In genomic region chr6:30880563-30881252, GRCh38 we compare ENCODE assay signal across 12 cellular contexts. TPM values are rescaled to one million over a fixed set of nuclear protein-coding genes. Genes with fewer than 3 reads are reported as not detected.
A peak's percentile ranks its signal among the peaks of the same experiment; 100 is the strongest.
DNase-seq lines count a peak whose midpoint lies in the region; ATAC-seq and TF ChIP-seq lines count a peak whose summit lies in the region.
"Had no signal": no experiment of that assay in that cellular context is flagged by ENCODE, and none has a peak within 500 bp of the region (broad histone marks: within the 10 kb centered on the region; RNA-seq: fewer than 3 reads in every experiment).

No MANE protein-coding gene starts in this region.

- no peak for TF ChIP-seq POLR2A in prostate gland (IDR thresholded peaks at IDR 0.05)
- no peak for TF ChIP-seq POLR2A in gastrocnemius medialis (IDR thresholded peaks at IDR 0.05)

- CTCF ChIA-PET in RWPE1 (lab: Yijun Ruan, JAX) = interaction anchor here (0.5 to 2.7 kb wide), 4 partner anchors 43 to 199 kb away, joined by 3 to 15 read pairs (median 4); no protein-coding TSS in a partner anchor

- 51% methylated on average over 16 of the region's 16 CpGs for WGBS in prostate gland

- H3K4me3 ChIP-seq in iPS-18c (ENCODE audit: insufficient read depth, low read depth, low read length) (peak overlapping the region; percentile 42), prostate gland (no peak overlapping the region), gastrocnemius medialis (no peak overlapping the region)

- no peaks in the 10 kb centered on the region for H3K27me3 ChIP-seq in prostate gland (replicated peaks; ENCODE audit: insufficient read depth)
- no peaks in the 10 kb centered on the region for H3K27me3 ChIP-seq in gastrocnemius medialis

- intact Hi-C loops in prostate gland (cut with DNase I) = loop anchor here (5.0 kb wide), 1 partner anchor 203 kb away; no protein-coding TSS in a partner anchor
- intact Hi-C loops in gastrocnemius medialis (cut with DNase I; ENCODE audit: low total_unique reads) = loop anchor here (5.0 kb wide), 1 partner anchor 193 kb away; the partner anchor contains the start of gene PPP1R18

- no peaks in the 10 kb centered on the region for H3K9me3 ChIP-seq in iPS-18c (ENCODE audit: control insufficient read depth, insufficient read depth, low read length)
- H3K9me3 ChIP-seq in prostate gland = no peaks in the 10 kb centered on the region
- H3K9me3 ChIP-seq in gastrocnemius medialis = no peaks in the 10 kb centered on the region

- H3K27ac ChIP-seq in RWPE1 = peak overlapping the region; percentile 99
- peak overlapping the region; percentile 93 to 96 for H3K27ac ChIP-seq in prostate gland
- H3K27ac ChIP-seq in gastrocnemius medialis = peak overlapping the region in 2 of 4 donors; percentile 79 to 91

- no peaks in the 10 kb centered on the region for H3K36me3 ChIP-seq in prostate gland
- no peaks in the 10 kb centered on the region for H3K36me3 ChIP-seq in gastrocnemius medialis

- DNase-seq in GM10266 (ENCODE audit: extremely low spot score) (peak; percentile 7), RWPE1 (ENCODE audit: low spot score) (no peak), prostate gland (ENCODE audit: low spot score) (no peak), gastrocnemius medialis (no peak)
- no peak for DNase-seq in stimulated activated naive CD8-positive, alpha-beta T cell treated with anti-CD3 and anti-CD28 coated beads, Interleukin-15, Interleukin-2, amounts not matched to agents 100 U/mL and 50 U/mL, for 24 hours
- DNase-seq: NCI-H510A treated with DMSO at 0.1 percent for 48 hours; small intestine; stimulated activated naive CD8-positive, alpha-beta T cell treated with anti-CD3 and anti-CD28 coated beads, Interleukin-15, amount 100 ng/mL, for 72 hours; T-helper 9 cell had no signal

- POLR2A ChIA-PET in RWPE1 (lab: Yijun Ruan, JAX; ENCODE audit: low non-redundant PET) = no interaction called here

- H3K4me1 ChIP-seq in prostate gland (replicated peaks) (peaks cover 19% of the 10 kb centered on the region), gastrocnemius medialis (peaks cover 43 to 49% of the 10 kb centered on the region in 2 donors)

- TF ChIP-seq CTCF in GM10266 (IDR thresholded peaks at IDR 0.05; ENCODE audit: control insufficient read depth, insufficient read depth, low read depth, missing control alignments) = no peak
- TF ChIP-seq CTCF in RWPE1 (conservative IDR thresholded peaks at IDR 0.05; ENCODE audit: low read depth) = no peak
- no peak for TF ChIP-seq CTCF in prostate gland (IDR thresholded peaks at IDR 0.05)
- no peak for TF ChIP-seq CTCF in gastrocnemius medialis (IDR thresholded peaks at IDR 0.05 in 4 of 5, conservative IDR thresholded peaks at IDR 0.05 in 1 of 5)

- no peak for ATAC-seq in stimulated activated naive CD8-positive, alpha-beta T cell treated with anti-CD3 and anti-CD28 coated beads, Interleukin-15, Interleukin-2, amounts not matched to agents 100 U/mL and 50 U/mL, for 24 hours
- ATAC-seq in gastrocnemius medialis (no peak), HG02840 (IDR thresholded peaks at IDR 0.05; ENCODE audit: low FRiP score, unreplicated experiment) (no peak), HG02938 (IDR thresholded peaks at IDR 0.05; ENCODE audit: unreplicated experiment) (no peak)
- ATAC-seq: stimulated activated naive CD8-positive, alpha-beta T cell treated with anti-CD3 and anti-CD28 coated beads, Interleukin-15, amount 100 ng/mL, for 72 hours had no signal

- in situ Hi-C loops in gastrocnemius medialis (cut with MboI; ENCODE audit: low sequenced_read_pairs in 4 of 4) = loop anchor here in 1 of 4 donors (25.0 kb wide), 1 partner anchor 143 kb away; the partner anchor contains the start of genes FLOT1 and IER3

RNA-seq across cellular contexts. Expression of gene DDR1, which starts 3.6 kb away (rescaled TPM):
- total RNA-seq in prostate gland (100 to 1,000 TPM; 178 to 182 TPM), gastrocnemius medialis (10 to 100 TPM; 20.0 to 62.2 (median 59.3) TPM)

RNA-seq across cellular contexts. Expression of gene GTF2H4, which starts 27.3 kb away (rescaled TPM):
- total RNA-seq in prostate gland = 10 to 100 TPM; 19.0 to 26.2 TPM
- 10 to 100 TPM in 1 of 4 donors, 1 to 10 TPM in 3; 5.7 to 20.7 (median 7.5) TPM for total RNA-seq in gastrocnemius medialis

RNA-seq across cellular contexts. Expression of gene VARS2, which starts 33.3 kb away (rescaled TPM):
- total RNA-seq in prostate gland (10 to 100 TPM; 15.8 to 27.0 TPM), gastrocnemius medialis (10 to 100 TPM; 16.0 to 38.5 (median 19.3) TPM)

RNA-seq across cellular contexts. Expression of gene SFTA2, which starts 51.3 kb away (rescaled TPM):
- total RNA-seq in prostate gland (not detected), gastrocnemius medialis (not detected)
